ENCODE assay signal across 3 cellular contexts in the genomic region with DNA sequence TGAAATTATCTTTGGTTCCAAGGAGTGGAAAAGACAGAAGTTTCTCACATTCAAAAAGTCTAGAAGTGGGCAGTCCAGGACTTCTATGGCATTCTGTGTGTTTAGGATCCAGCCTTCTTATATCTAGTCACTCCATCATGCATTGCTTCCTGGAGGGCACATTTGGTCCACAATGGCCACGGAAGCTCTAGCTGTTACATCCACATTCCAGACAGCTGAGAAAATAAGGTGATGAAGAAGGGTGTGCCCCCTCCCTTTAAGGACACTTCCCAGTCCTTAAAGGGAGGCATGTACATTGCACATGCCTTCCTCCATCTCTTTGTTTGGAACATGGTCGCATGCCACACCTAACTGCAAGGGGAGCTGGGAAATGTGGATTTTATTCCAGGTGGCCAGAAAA.
TF ChIP-seq lines count a peak whose summit lies in the region.

No MANE protein-coding gene starts in this region.

TF ChIP-seq in A549, 52 proteins besides CTCF, POLR2A, EP300 and RAD21:
- TF ChIP-seq TFCP2L1 (CRISPR knock-in tag; IDR thresholded peaks at IDR 0.05) (no peak), HEYL (CRISPR knock-in tag; IDR thresholded peaks at IDR 0.05) (no peak), EHF (CRISPR knock-in tag; IDR thresholded peaks at IDR 0.05) (no peak), EHMT2 (IDR thresholded peaks at IDR 0.05; ENCODE audit: low read depth) (no peak), RNF2 (IDR thresholded peaks at IDR 0.05; ENCODE audit: borderline replicate concordance, low read depth) (no peak), HOXA7 (CRISPR knock-in tag; IDR thresholded peaks at IDR 0.05) (no peak), PBX3 (IDR thresholded peaks at IDR 0.05) (no peak), FOXS1 (CRISPR knock-in tag; IDR thresholded peaks at IDR 0.05) (no peak), HOXB13 (CRISPR knock-in tag; IDR thresholded peaks at IDR 0.05; ENCODE audit: low read depth) (no peak), HOXB5 (CRISPR knock-in tag; IDR thresholded peaks at IDR 0.05) (no peak), BHLHE40 (IDR thresholded peaks at IDR 0.05; ENCODE audit: low read depth, low read length) (no peak), NR3C1 (IDR thresholded peaks at IDR 0.05) (no peak), NPAS2 (CRISPR knock-in tag; IDR thresholded peaks at IDR 0.05; ENCODE audit: borderline replicate concordance) (no peak), SMC3 (IDR thresholded peaks at IDR 0.05) (no peak), ZFP36 (IDR thresholded peaks at IDR 0.05; ENCODE audit: borderline replicate concordance, partially characterized antibody) (no peak)
- TF ChIP-seq, protein P1, sequence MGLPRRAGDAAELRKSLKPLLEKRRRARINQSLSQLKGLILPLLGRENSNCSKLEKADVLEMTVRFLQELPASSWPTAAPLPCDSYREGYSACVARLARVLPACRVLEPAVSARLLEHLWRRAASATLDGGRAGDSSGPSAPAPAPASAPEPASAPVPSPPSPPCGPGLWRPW (IDR thresholded peaks at IDR 0.05): no peak
- TF ChIP-seq, protein P2, sequence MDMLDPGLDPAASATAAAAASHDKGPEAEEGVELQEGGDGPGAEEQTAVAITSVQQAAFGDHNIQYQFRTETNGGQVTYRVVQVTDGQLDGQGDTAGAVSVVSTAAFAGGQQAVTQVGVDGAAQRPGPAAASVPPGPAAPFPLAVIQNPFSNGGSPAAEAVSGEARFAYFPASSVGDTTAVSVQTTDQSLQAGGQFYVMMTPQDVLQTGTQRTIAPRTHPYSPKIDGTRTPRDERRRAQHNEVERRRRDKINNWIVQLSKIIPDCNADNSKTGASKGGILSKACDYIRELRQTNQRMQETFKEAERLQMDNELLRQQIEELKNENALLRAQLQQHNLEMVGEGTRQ (IDR thresholded peaks at IDR 0.05): no peak

TF ChIP-seq in GM23338, 12 proteins besides CTCF, POLR2A, EP300 and RAD21 (continues in another document):
- TF ChIP-seq CREB1 (CRISPR knock-in tag; IDR thresholded peaks at IDR 0.05; ENCODE audit: low read depth): no peak
- no peak for TF ChIP-seq JUNB (IDR thresholded peaks at IDR 0.05; ENCODE audit: unreplicated experiment)
- TF ChIP-seq, protein P3, sequence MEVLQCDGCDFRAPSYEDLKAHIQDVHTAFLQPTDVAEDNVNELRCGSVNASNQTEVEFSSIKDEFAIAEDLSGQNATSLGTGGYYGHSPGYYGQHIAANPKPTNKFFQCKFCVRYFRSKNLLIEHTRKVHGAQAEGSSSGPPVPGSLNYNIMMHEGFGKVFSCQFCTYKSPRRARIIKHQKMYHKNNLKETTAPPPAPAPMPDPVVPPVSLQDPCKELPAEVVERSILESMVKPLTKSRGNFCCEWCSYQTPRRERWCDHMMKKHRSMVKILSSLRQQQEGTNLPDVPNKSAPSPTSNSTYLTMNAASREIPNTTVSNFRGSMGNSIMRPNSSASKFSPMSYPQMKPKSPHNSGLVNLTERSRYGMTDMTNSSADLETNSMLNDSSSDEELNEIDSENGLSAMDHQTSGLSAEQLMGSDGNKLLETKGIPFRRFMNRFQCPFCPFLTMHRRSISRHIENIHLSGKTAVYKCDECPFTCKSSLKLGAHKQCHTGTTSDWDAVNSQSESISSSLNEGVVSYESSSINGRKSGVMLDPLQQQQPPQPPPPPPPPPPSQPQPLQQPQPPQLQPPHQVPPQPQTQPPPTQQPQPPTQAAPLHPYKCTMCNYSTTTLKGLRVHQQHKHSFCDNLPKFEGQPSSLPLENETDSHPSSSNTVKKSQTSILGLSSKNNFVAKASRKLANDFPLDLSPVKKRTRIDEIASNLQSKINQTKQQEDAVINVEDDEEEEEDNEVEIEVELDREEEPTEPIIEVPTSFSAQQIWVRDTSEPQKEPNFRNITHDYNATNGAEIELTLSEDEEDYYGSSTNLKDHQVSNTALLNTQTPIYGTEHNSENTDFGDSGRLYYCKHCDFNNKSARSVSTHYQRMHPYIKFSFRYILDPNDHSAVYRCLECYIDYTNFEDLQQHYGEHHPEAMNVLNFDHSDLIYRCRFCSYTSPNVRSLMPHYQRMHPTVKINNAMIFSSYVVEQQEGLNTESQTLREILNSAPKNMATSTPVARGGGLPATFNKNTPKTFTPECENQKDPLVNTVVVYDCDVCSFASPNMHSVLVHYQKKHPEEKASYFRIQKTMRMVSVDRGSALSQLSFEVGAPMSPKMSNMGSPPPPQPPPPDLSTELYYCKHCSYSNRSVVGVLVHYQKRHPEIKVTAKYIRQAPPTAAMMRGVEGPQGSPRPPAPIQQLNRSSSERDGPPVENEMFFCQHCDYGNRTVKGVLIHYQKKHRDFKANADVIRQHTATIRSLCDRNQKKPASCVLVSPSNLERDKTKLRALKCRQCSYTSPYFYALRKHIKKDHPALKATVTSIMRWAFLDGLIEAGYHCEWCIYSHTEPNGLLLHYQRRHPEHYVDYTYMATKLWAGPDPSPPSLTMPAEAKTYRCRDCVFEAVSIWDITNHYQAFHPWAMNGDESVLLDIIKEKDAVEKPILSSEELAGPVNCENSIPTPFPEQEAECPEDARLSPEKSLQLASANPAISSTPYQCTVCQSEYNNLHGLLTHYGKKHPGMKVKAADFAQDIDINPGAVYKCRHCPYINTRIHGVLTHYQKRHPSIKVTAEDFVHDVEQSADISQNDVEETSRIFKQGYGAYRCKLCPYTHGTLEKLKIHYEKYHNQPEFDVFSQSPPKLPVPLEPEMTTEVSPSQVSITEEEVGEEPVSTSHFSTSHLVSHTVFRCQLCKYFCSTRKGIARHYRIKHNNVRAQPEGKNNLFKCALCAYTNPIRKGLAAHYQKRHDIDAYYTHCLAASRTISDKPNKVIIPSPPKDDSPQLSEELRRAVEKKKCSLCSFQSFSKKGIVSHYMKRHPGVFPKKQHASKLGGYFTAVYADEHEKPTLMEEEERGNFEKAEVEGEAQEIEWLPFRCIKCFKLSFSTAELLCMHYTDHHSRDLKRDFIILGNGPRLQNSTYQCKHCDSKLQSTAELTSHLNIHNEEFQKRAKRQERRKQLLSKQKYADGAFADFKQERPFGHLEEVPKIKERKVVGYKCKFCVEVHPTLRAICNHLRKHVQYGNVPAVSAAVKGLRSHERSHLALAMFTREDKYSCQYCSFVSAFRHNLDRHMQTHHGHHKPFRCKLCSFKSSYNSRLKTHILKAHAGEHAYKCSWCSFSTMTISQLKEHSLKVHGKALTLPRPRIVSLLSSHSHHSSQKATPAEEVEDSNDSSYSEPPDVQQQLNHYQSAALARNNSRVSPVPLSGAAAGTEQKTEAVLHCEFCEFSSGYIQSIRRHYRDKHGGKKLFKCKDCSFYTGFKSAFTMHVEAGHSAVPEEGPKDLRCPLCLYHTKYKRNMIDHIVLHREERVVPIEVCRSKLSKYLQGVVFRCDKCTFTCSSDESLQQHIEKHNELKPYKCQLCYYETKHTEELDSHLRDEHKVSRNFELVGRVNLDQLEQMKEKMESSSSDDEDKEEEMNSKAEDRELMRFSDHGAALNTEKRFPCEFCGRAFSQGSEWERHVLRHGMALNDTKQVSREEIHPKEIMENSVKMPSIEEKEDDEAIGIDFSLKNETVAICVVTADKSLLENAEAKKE (CRISPR knock-in tag; IDR thresholded peaks at IDR 0.05): no peak
- no peak for TF ChIP-seq EZH2 (IDR thresholded peaks at IDR 0.05; ENCODE audit: low read depth, unreplicated experiment)
- no peak for TF ChIP-seq STAT1 (IDR thresholded peaks at IDR 0.05; ENCODE audit: unreplicated experiment)
- no peak for TF ChIP-seq EZH2phosphoT487 (IDR thresholded peaks at IDR 0.05; ENCODE audit: unreplicated experiment)
- no peak for TF ChIP-seq ETS1 (IDR thresholded peaks at IDR 0.05)
- TF ChIP-seq ZNF114 (CRISPR knock-in tag; IDR thresholded peaks at IDR 0.05): no peak
- no peak for TF ChIP-seq ZNF331 (CRISPR knock-in tag; IDR thresholded peaks at IDR 0.05; ENCODE audit: low read depth)

TF ChIP-seq in H1, 55 proteins besides CTCF, POLR2A, EP300 and RAD21:
- TF ChIP-seq KDM5A (IDR thresholded peaks at IDR 0.05; ENCODE audit: low read length) (no peak), BRCA1 (IDR thresholded peaks at IDR 0.05; ENCODE audit: low read depth, low read length) (no peak), CTBP2 (IDR thresholded peaks at IDR 0.05; ENCODE audit: borderline replicate concordance, insufficient read depth, insufficient read length, low read length) (no peak), SP4 (IDR thresholded peaks at IDR 0.05; ENCODE audit: low read length) (no peak), TBP (IDR thresholded peaks at IDR 0.05; ENCODE audit: low read depth, low read length) (no peak), SIX5 (IDR thresholded peaks at IDR 0.05; ENCODE audit: low read depth, low read length) (no peak), BCL11A (IDR thresholded peaks at IDR 0.05; ENCODE audit: low read depth in 2 of 2, low read length in 2 of 2) (no peak), RXRA (IDR thresholded peaks at IDR 0.05; ENCODE audit: insufficient read depth, low read depth, low read length) (no peak), SUZ12 (IDR thresholded peaks at IDR 0.05; ENCODE audit: low read length) (no peak), SIN3A (conservative IDR thresholded peaks at IDR 0.05 in 1 of 2, IDR thresholded peaks at IDR 0.05 in 1 of 2; ENCODE audit: low read depth in 1 of 2, low read length in 2 of 2) (no peak), TAF7 (optimal IDR thresholded peaks at IDR 0.05; ENCODE audit: borderline replicate concordance, low read depth, low read length) (no peak), YY1 (IDR thresholded peaks at IDR 0.05; ENCODE audit: low read depth, low read length) (no peak), GTF2F1 (IDR thresholded peaks at IDR 0.05; ENCODE audit: borderline replicate concordance, low read depth, low read length) (no peak), NRF1 (IDR thresholded peaks at IDR 0.05; ENCODE audit: low read depth, low read length) (no peak), HDAC6 (IDR thresholded peaks at IDR 0.05; ENCODE audit: low read depth, low read length) (no peak), BACH1 (IDR thresholded peaks at IDR 0.05; ENCODE audit: low read length) (no peak), RNF2 (IDR thresholded peaks at IDR 0.05; ENCODE audit: borderline replicate concordance, low read depth, low read length, missing control alignments, poor library complexity, severe bottlenecking) (no peak)
